ENCODE assay signal across 1 cellular context in the genomic region with DNA sequence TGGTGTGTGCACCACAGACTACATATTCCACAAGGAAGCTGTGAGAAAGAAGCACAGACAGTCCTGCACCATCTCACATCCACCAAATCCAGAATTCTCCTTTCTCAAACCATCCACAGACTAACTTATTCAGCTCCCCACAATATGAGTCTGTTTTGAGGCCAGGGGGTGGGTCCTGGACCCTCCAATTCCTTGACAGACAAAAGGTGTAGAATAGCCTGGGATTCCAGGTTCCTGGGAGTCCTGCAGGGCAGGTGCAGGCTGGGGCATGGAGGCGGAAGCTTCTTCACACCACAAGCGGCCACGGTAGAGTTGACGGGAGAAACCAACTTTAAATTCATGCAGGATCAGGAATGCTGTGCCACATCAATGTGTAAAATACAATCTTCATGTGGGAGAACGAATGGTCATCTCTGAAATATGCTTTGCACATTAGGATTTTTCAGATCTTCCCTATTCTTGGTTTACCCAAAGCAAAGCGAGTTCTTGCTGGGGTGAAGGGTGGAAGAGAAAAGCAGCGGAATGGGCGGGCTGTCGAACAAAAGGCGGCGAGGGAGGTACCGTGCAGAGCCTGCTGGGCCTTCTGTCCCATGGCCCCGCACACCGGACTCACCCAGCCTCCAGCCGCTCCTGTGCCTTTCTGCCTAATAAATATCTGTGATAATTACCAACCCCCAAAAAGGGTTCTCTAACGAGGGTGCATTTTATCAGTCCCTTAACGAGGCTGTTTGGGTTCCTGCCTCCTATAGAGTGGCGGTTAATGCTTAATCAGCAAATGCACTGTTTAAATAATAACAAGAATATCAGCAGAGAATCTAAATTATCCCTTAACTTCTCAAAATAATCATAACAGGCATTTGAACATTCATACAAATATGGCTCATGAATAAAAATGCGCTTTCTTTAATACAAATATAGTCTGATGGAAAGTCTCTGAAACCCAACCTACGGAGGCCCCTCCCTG.
TF ChIP-seq lines count a peak whose summit lies in the region.

No MANE protein-coding gene starts in this region.

TF ChIP-seq in IMR-90, 13 proteins besides CTCF, POLR2A, EP300 and RAD21:
- TF ChIP-seq MAZ (IDR thresholded peaks at IDR 0.05; ENCODE audit: borderline replicate concordance, low read depth, low read length) (no peak), MAFK (IDR thresholded peaks at IDR 0.05; ENCODE audit: low read depth, low read length) (peak; percentile 48)
